ENCODE assay signal across 1 cellular context in genomic region chr3:177810162-177810623, GRCh38.
A peak's percentile ranks its signal among the peaks of the same experiment; 100 is the strongest.
TF ChIP-seq lines count a peak whose summit lies in the region.

No MANE protein-coding gene starts in this region.

TF ChIP-seq in K562, 482 proteins besides CTCF, POLR2A, EP300 and RAD21 (continued from another document):
- TF ChIP-seq ZBTB8A (IDR thresholded peaks at IDR 0.05; ENCODE audit: partially characterized antibody) (no peak), MAFK (IDR thresholded peaks at IDR 0.05; ENCODE audit: low read length) (peak; percentile 93), CHD2 (IDR thresholded peaks at IDR 0.05; ENCODE audit: low read depth, low read length) (no peak)
